ENCODE assay signal across 11 cellular contexts in the genomic region with DNA sequence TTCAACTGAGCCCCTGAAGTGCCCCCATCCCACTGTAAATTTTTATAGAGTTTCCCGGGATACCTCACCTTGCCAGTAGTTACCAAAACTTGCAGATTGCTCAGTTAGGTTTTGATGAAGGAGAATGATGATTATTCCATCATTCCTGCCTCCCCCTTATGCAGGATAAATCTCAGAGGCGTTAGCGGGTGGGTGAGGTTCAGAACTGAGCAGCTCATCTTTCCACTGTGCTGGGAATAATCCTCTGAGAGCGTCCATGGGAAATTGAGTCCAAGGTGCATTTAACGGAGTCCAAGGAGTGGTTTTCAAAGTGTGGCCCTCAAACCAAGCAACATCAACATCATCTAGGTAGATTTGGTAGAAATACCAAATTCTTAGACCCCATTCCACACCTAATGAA. TPM values are rescaled to one million over a fixed set of nuclear protein-coding genes. Genes with fewer than 3 reads are reported as not detected.
"Had no signal": no experiment of that assay in that cellular context is flagged by ENCODE, and none has a peak within 500 bp of the region (broad histone marks: within the 10 kb centered on the region; RNA-seq: fewer than 3 reads in every experiment).

No MANE protein-coding gene starts in this region.

- DNase-seq: GM23248, GOT3, H7, H9, HCEC 1CT, HFFc6 had no signal

- H3K27ac Mint-ChIP-seq: GM23338, H9, HFFc6 had no signal

- H3K4me3 Mint-ChIP-seq: GM23338, H9, HFFc6 had no signal

- H3K9me3 ChIP-seq: HAP-1 had no signal

- H3K4me1 Mint-ChIP-seq: GM23338, H9 had no signal

- ATAC-seq: GM23338, HCT116 had no signal

RNA-seq across cellular contexts. Expression of a gene that starts 18.7 kb away (rescaled TPM):
- total RNA-seq: GM23248, GM23338, H1, H4, H9, HFFc6 had no signal
